Comparison of ENCODE assay signal across 1 cellular context in the genomic region with DNA sequence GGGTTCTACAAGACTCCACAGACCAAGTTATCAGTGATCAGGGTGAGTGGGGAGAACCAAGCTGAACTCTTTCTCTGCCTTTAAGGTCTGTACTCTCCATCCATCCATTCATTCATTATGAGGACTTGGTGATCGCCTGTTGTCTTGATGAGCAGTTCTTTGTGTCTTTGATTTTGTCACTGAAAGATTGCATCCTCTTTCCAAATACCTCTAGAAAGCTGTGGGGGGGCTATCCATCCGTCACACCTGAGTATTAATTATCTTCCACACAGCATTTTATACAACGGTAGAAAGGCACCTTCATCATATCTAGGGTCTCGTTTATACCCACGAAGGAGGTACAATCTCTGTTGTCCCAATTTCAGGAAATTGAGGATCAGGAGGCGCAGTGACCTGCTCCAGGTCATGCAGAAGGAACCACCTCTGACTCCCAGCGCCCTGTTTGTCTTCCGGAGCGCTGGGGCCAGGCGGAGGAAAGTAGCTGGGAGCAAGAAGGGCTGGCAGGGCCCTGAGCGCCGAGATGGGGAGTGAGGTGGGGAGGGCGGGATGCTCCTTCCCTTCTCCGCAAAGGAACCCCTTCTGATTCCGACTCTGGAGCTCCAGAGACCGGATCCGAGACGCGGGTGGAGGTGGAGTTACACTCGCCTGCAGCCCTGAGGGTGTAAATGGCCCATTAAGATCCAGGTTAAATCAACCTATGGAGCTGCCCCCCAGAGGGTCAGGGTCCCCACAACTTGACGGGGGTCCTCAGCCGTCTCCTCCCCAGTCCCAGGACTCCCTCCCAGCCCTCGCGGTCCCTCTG.
TF ChIP-seq lines count a peak whose summit lies in the region.

No MANE protein-coding gene starts in this region.

TF ChIP-seq in HCT116, 20 proteins besides CTCF, POLR2A, EP300 and RAD21:
- TF ChIP-seq POLR2AphosphoS5 (IDR thresholded peaks at IDR 0.05; ENCODE audit: low read depth, low read length) = no peak
- TF ChIP-seq CBX3 (IDR thresholded peaks at IDR 0.05; ENCODE audit: low read depth) = no peak
- no peak for TF ChIP-seq ZNF274 (IDR thresholded peaks at IDR 0.05; ENCODE audit: low read depth, low read length)
- no peak for TF ChIP-seq CEBPB (IDR thresholded peaks at IDR 0.05; ENCODE audit: low read depth)
- TF ChIP-seq EZH2 (IDR thresholded peaks at IDR 0.05) = no peak
